21 cellular contexts compared by ENCODE assay signal in the genomic region with DNA sequence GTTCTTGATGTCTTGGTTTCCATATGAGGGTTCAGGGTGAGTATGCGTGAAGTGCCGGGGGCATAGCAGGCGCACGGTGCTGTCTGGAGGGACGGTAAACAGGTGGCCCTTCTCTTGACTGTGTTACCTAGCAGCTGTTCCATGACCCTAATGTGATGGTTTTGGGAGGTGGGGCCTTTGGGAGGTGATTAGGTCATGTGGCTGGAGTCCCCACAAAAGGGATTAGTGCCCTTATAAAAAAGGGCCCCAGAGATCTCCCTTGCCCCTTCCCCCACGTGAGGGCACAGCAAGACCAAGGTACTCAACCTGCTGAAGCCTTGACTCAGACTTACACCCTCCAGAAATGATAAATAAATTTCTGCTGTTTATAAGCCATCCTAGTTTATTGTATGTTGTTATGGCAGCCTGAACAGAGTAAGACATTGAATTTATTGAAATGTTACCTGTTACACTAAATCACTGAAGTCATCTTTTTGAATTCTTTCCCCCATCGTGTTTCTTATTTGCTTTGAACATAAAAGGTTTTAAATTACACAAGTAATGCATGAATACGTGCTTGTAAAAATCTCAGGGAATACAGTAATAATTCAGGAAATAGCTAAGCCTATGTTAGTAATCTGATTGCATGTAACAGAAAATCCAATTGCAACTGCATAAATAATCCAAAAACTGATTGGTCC.
"Had no signal": no experiment of that assay in that cellular context is flagged by ENCODE, and none has a peak within 500 bp of the region (broad histone marks: within the 10 kb centered on the region; RNA-seq: fewer than 3 reads in every experiment).

No MANE protein-coding gene starts in this region.

- H3K27me3 ChIP-seq: heart left ventricle, spleen had no signal

- H3K36me3 Mint-ChIP-seq: activated naive CD8-positive, alpha-beta T cell had no signal

- H3K4me3 ChIP-seq: heart left ventricle, prostate gland, spleen had no signal

- FAIRE-seq: bronchial epithelial cell, frontal cortex, islet of Langerhans, TTC549, urothelium cell line had no signal

- H3K27me3 Mint-ChIP-seq: activated naive CD8-positive, alpha-beta T cell; memory B cell had no signal

- H3K4me3 Mint-ChIP-seq: activated naive CD8-positive, alpha-beta T cell; memory B cell; nephron; T-helper 1 cell treated with Interleukin-12 subunit alpha and Interleukin-12 subunit beta and Interleukin-4 antibody, amounts not matched to agents 30 μg/mL and 1 μg/mL, for 36 hours had no signal

- ATAC-seq: heart left ventricle, left lobe of liver, sciatic nerve had no signal

- H3K27ac ChIP-seq: heart left ventricle, prostate gland, spleen had no signal

- H3K9me3 ChIP-seq: heart left ventricle, prostate gland, spleen had no signal

- H3K9me3 Mint-ChIP-seq: memory B cell; nephron; T-helper 1 cell treated with Interleukin-12 subunit alpha and Interleukin-12 subunit beta and Interleukin-4 antibody, amounts not matched to agents 30 μg/mL and 1 μg/mL, for 36 hours had no signal

- H3K27ac Mint-ChIP-seq: activated naive CD8-positive, alpha-beta T cell; memory B cell; T-helper 1 cell treated with Interleukin-12 subunit alpha and Interleukin-12 subunit beta and Interleukin-4 antibody, amounts not matched to agents 30 μg/mL and 1 μg/mL, for 36 hours had no signal

- H3K4me1 ChIP-seq: prostate gland had no signal

- DNase-seq: activated CD4-positive, alpha-beta T cell treated with anti-CD3 and anti-CD28 coated beads, Interleukin-2, amount 50 U/mL, for 1 hour; activated effector memory CD4-positive, alpha-beta T cell treated with Interleukin-2 at 50 U/mL for 16 hours; activated T-cell treated with anti-CD3 and anti-CD28 coated beads for 4 hours; anterior cingulate cortex; heart left ventricle; occipital lobe; spleen; stimulated activated CD4-positive, alpha-beta T cell treated with anti-CD3 and anti-CD28 coated beads, Interleukin-1b, Interleukin-23, amount 100 ng/mL, for 48 hours; stimulated activated naive CD4-positive, alpha-beta T cell treated with Interleukin-2 at 50 U/mL for 16 hours had no signal
